24 cellular contexts compared by ENCODE assay signal in genomic region chr3:81483046-81483445, GRCh38.
A peak's percentile ranks its signal among the peaks of the same experiment; 100 is the strongest.
DNase-seq lines count a peak whose midpoint lies in the region; ATAC-seq, FAIRE-seq and TF ChIP-seq lines count a peak whose summit lies in the region.
"Had no signal": no experiment of that assay in that cellular context is flagged by ENCODE, and none has a peak within 500 bp of the region (broad histone marks: within the 10 kb centered on the region; RNA-seq: fewer than 3 reads in every experiment).

No MANE protein-coding gene starts in this region.

- no peak overlapping the region for H3K4me3 ChIP-seq in left ventricle myocardium inferior
- no peak overlapping the region for H3K4me3 ChIP-seq in right cardiac atrium (ENCODE audit: low read length)
- H3K4me3 ChIP-seq in gastroesophageal sphincter, result no peak overlapping the region
- H3K4me3 ChIP-seq: BLaER1, GM23248, HAP-1 had no signal

- H3K4me1 Mint-ChIP-seq in activated CD4-positive, alpha-beta T cell treated with anti-CD3 and anti-CD28 coated beads, Interleukin-2, amount 10 ng/mL, durations not matched to agents 24 days and 14 days, result no peaks in the 10 kb centered on the region
- H3K4me1 Mint-ChIP-seq: CD4-positive, CD25-positive, alpha-beta regulatory T cell had no signal

- TF ChIP-seq CTCF in left ventricle myocardium inferior (IDR thresholded peaks at IDR 0.05; ENCODE audit: borderline replicate concordance), result no peak
- no peak for TF ChIP-seq CTCF in gastroesophageal sphincter (IDR thresholded peaks at IDR 0.05)

- H3K9me3 Mint-ChIP-seq in activated CD4-positive, alpha-beta T cell treated with anti-CD3 and anti-CD28 coated beads, Interleukin-2, amount 10 ng/mL, durations not matched to agents 24 days and 14 days, result no peaks in the 10 kb centered on the region
- H3K9me3 Mint-ChIP-seq: HFFc6 had no signal

- no peak overlapping the region for H3K27ac Mint-ChIP-seq in activated CD4-positive, alpha-beta T cell treated with anti-CD3 and anti-CD28 coated beads, Interleukin-2, amount 10 ng/mL, durations not matched to agents 24 days and 14 days
- H3K27ac Mint-ChIP-seq: B cell; CD4-positive, CD25-positive, alpha-beta regulatory T cell; CD8-positive, alpha-beta T cell; HFFc6 had no signal

- no peak overlapping the region for H3K4me3 Mint-ChIP-seq in activated CD4-positive, alpha-beta T cell treated with anti-CD3 and anti-CD28 coated beads, Interleukin-2, amount 10 ng/mL, durations not matched to agents 24 days and 14 days
- H3K4me3 Mint-ChIP-seq: B cell; CD4-positive, CD25-positive, alpha-beta regulatory T cell; CD8-positive, alpha-beta T cell; HFFc6 had no signal

- H3K36me3 Mint-ChIP-seq in activated CD4-positive, alpha-beta T cell treated with anti-CD3 and anti-CD28 coated beads, Interleukin-2, amount 10 ng/mL, durations not matched to agents 24 days and 14 days (ENCODE audit: low read depth), result no peaks in the 10 kb centered on the region
- H3K36me3 Mint-ChIP-seq: CD4-positive, CD25-positive, alpha-beta regulatory T cell; CD8-positive, alpha-beta T cell had no signal

- TF ChIP-seq POLR2A in gastroesophageal sphincter (IDR thresholded peaks at IDR 0.05), result no peak

- H3K4me1 ChIP-seq in left ventricle myocardium inferior, result peaks cover 43% of the 10 kb centered on the region
- H3K4me1 ChIP-seq in right cardiac atrium (ENCODE audit: control insufficient read depth, insufficient read depth, low read length), result no peaks in the 10 kb centered on the region
- peaks cover 0 to 24% (median 13%) of the 10 kb centered on the region in 3 donors for H3K4me1 ChIP-seq in gastroesophageal sphincter
- H3K4me1 ChIP-seq: BLaER1, Caco-2, HAP-1 had no signal

- peaks cover 2% of the 10 kb centered on the region for H3K9me3 ChIP-seq in left ventricle myocardium inferior (replicated peaks)
- no peaks in the 10 kb centered on the region for H3K9me3 ChIP-seq in right cardiac atrium (ENCODE audit: control insufficient read depth, low read length)
- no peaks in the 10 kb centered on the region for H3K9me3 ChIP-seq in gastroesophageal sphincter
- H3K9me3 ChIP-seq: Caco-2, HAP-1 had no signal

- H3K36me3 ChIP-seq in left ventricle myocardium inferior (peaks cover 2% of the 10 kb centered on the region), gastroesophageal sphincter (no peaks in the 10 kb centered on the region)
- H3K36me3 ChIP-seq: BLaER1, HAP-1 had no signal

- no peaks in the 10 kb centered on the region for H3K27me3 Mint-ChIP-seq in activated CD4-positive, alpha-beta T cell treated with anti-CD3 and anti-CD28 coated beads, Interleukin-2, amount 10 ng/mL, durations not matched to agents 24 days and 14 days
- H3K27me3 Mint-ChIP-seq: B cell; CD4-positive, CD25-positive, alpha-beta regulatory T cell had no signal

- no peak for FAIRE-seq in GM19239 (lab: Jason Lieb, UNC)
- FAIRE-seq: A204.1, G401.6, GM12892, H54 had no signal

- no peak for TF ChIP-seq EP300 in gastroesophageal sphincter (IDR thresholded peaks at IDR 0.05)

- DNase-seq in Right ventricle myocardium superior, result no peak
- DNase-seq in cardiac septum (ENCODE audit: low spot score), result no peak
- DNase-seq in left ventricle myocardium superior, result no peak
- no peak for DNase-seq in left ventricle myocardium inferior
- DNase-seq in right cardiac atrium, result no peak
- no peak for DNase-seq in activated CD4-positive, alpha-beta T cell treated with anti-CD3 and anti-CD28 coated beads, Interleukin-2, amount 10 ng/mL, durations not matched to agents 24 days and 14 days
- no peak for DNase-seq in GM19239 (ENCODE audit: insufficient read length, low spot score)
- DNase-seq: Caco-2; CD4-positive, CD25-positive, alpha-beta regulatory T cell; CD8-positive, alpha-beta T cell; DMS153; DND-41; GM23248; HFFc6 had no signal

- intact Hi-C loops in Right ventricle myocardium superior (cut with DNase I), result no loop called here
- intact Hi-C loops in cardiac septum (cut with DNase I), result no loop called here
- intact Hi-C loops in left ventricle myocardium superior (cut with micrococcal nuclease), result no loop called here
- intact Hi-C loops in left ventricle myocardium inferior (cut with micrococcal nuclease), result no loop called here
- intact Hi-C loops in right cardiac atrium (cut with DNase I), result no loop called here
- intact Hi-C loops in activated CD4-positive, alpha-beta T cell treated with anti-CD3 and anti-CD28 coated beads, Interleukin-2, amount 10 ng/mL, durations not matched to agents 24 days and 14 days (cut with micrococcal nuclease), result no loop called here

- H3K27me3 ChIP-seq in left ventricle myocardium inferior (ENCODE audit: low read depth), result no peaks in the 10 kb centered on the region
- no peaks in the 10 kb centered on the region for H3K27me3 ChIP-seq in right cardiac atrium (ENCODE audit: control insufficient read depth, insufficient read depth)
- no peaks in the 10 kb centered on the region for H3K27me3 ChIP-seq in gastroesophageal sphincter
- H3K27me3 ChIP-seq: BLaER1 had no signal

- 61% methylated on average over 3 of the region's 3 CpGs for WGBS in right cardiac atrium
- WGBS in gastroesophageal sphincter (ENCODE audit: low coverage in 1 of 2), 2 donors, result 90 to 91% methylated on average over 3 of the region's 3 CpGs

- H3K27ac ChIP-seq in left ventricle myocardium inferior (replicated peaks) (no peak overlapping the region), right cardiac atrium (ENCODE audit: low read length) (no peak overlapping the region), gastroesophageal sphincter (no peak overlapping the region)
- H3K27ac ChIP-seq: 22Rv1, BLaER1, C4-2B, GM23248 had no signal

- ATAC-seq in Right ventricle myocardium superior (ENCODE audit: poor library complexity), result peak; percentile 68
- ATAC-seq in left ventricle myocardium superior, result peak; percentile 58
- peak; percentile 46 to 68 for ATAC-seq in right cardiac atrium
- ATAC-seq in gastroesophageal sphincter, result no peak
- ATAC-seq: CD8-positive, alpha-beta T cell had no signal
